In genomic region chr2:179963626-179964025, GRCh38 we compare ENCODE assay signal across 13 cellular contexts. TPM values are rescaled to one million over a fixed set of nuclear protein-coding genes. Genes with fewer than 3 reads are reported as not detected.
A peak's percentile ranks its signal among the peaks of the same experiment; 100 is the strongest.
DNase-seq lines count a peak whose midpoint lies in the region; ATAC-seq and TF ChIP-seq lines count a peak whose summit lies in the region.
"Had no signal": no experiment of that assay in that cellular context is flagged by ENCODE, and none has a peak within 500 bp of the region (broad histone marks: within the 10 kb centered on the region; RNA-seq: fewer than 3 reads in every experiment).

No MANE protein-coding gene starts in this region.

- POLR2A ChIA-PET in AG04449 (lab: Yijun Ruan, JAX), result no interaction called here

- H3K4me1 ChIP-seq in right atrium auricular region, result no peaks in the 10 kb centered on the region

- peaks cover 23% of the 10 kb centered on the region for H3K36me3 Mint-ChIP-seq in activated naive CD8-positive, alpha-beta T cell treated with anti-CD3 and anti-CD28 coated beads for 36 hours

- DNase-seq in AG04449 (ENCODE audit: low read depth, low spot score) (peak; percentile 36), GM04504 (ENCODE audit: low read depth) (peak; percentile 10), fibroblast of villous mesenchyme (ENCODE audit: low read depth) (peak; percentile 86), right atrium auricular region (ENCODE audit: low spot score) (no peak)
- no peak for DNase-seq in activated naive CD8-positive, alpha-beta T cell treated with anti-CD3 and anti-CD28 coated beads for 36 hours
- no peak for DNase-seq in stimulated activated CD4-positive, alpha-beta T cell treated with anti-CD3 and anti-CD28 coated beads, Interleukin-4, amount 100 ng/mL, for 4 hours
- DNase-seq: GOT3, left cardiac atrium, NCI-H2081, nephron progenitor cell had no signal

- H3K4me3 Mint-ChIP-seq in activated naive CD8-positive, alpha-beta T cell treated with anti-CD3 and anti-CD28 coated beads for 36 hours, result no peak overlapping the region
- H3K4me3 Mint-ChIP-seq: central memory CD8-positive, alpha-beta T cell; nephron progenitor cell had no signal

- H3K4me1 Mint-ChIP-seq in activated naive CD8-positive, alpha-beta T cell treated with anti-CD3 and anti-CD28 coated beads for 36 hours, result peaks cover 6% of the 10 kb centered on the region
- H3K4me1 Mint-ChIP-seq: nephron progenitor cell had no signal

- H3K27me3 Mint-ChIP-seq in activated naive CD8-positive, alpha-beta T cell treated with anti-CD3 and anti-CD28 coated beads for 36 hours, result no peaks in the 10 kb centered on the region
- H3K27me3 Mint-ChIP-seq: central memory CD8-positive, alpha-beta T cell had no signal

- no peak for TF ChIP-seq CTCF in AG04449 (IDR thresholded peaks at IDR 0.05; ENCODE audit: insufficient read depth, low read length, missing control alignments)
- TF ChIP-seq CTCF in fibroblast of villous mesenchyme (IDR thresholded peaks at IDR 0.05; ENCODE audit: insufficient read depth, low read depth, low read length), result no peak
- no peak for TF ChIP-seq CTCF in right atrium auricular region (IDR thresholded peaks at IDR 0.05)

- CTCF ChIA-PET in AG04449 (lab: Yijun Ruan, JAX), result no interaction called here

- peak overlapping the region; percentile 81 for H3K27ac Mint-ChIP-seq in activated naive CD8-positive, alpha-beta T cell treated with anti-CD3 and anti-CD28 coated beads for 36 hours
- H3K27ac Mint-ChIP-seq: nephron progenitor cell had no signal

- ATAC-seq in GM19467 (IDR thresholded peaks at IDR 0.05; ENCODE audit: unreplicated experiment), result no peak
- ATAC-seq in HG03108 (IDR thresholded peaks at IDR 0.05; ENCODE audit: unreplicated experiment), result no peak

- no peaks in the 10 kb centered on the region for H3K27me3 ChIP-seq in right atrium auricular region

- H3K36me3 ChIP-seq in right atrium auricular region, result peaks cover 21% of the 10 kb centered on the region

- no peak overlapping the region for H3K4me3 ChIP-seq in AG04449 (ENCODE audit: low read depth, low read length)
- H3K4me3 ChIP-seq in fibroblast of villous mesenchyme (ENCODE audit: low read depth, low read length), result no peak overlapping the region
- H3K4me3 ChIP-seq in right atrium auricular region, result no peak overlapping the region

- no peaks in the 10 kb centered on the region for H3K9me3 Mint-ChIP-seq in activated naive CD8-positive, alpha-beta T cell treated with anti-CD3 and anti-CD28 coated beads for 36 hours
- H3K9me3 Mint-ChIP-seq: central memory CD8-positive, alpha-beta T cell; nephron progenitor cell had no signal

- H3K27ac ChIP-seq in right atrium auricular region, result no peak overlapping the region

- no peaks in the 10 kb centered on the region for H3K9me3 ChIP-seq in right atrium auricular region

RNA-seq across cellular contexts. Expression of gene CWC22, which starts 43.5 kb away (rescaled TPM):
- 10 to 100 TPM; 28.5 to 30.6 TPM for total RNA-seq in activated naive CD8-positive, alpha-beta T cell treated with anti-CD3 and anti-CD28 coated beads for 36 hours
- total RNA-seq in fibroblast of villous mesenchyme, result 11.3 and 17.3 TPM in 2 replicates
- 10 to 100 TPM; 13.1 to 14.1 TPM for total RNA-seq in right atrium auricular region

Comparison
In these comparisons a context has a peak if more than half of its experiments do, and no peak if none do; other contexts are left out.
1. DNase-seq: peak in AG04449 (single experiment), GM04504 (single experiment) and fibroblast of villous mesenchyme (single experiment); none in activated naive CD8-positive, alpha-beta T cell treated with anti-CD3 and anti-CD28 coated beads for 36 hours (single experiment), right atrium auricular region (single experiment) and stimulated activated CD4-positive, alpha-beta T cell treated with anti-CD3 and anti-CD28 coated beads, Interleukin-4, amount 100 ng/mL, for 4 hours (0 of 2).